Comparison of ENCODE assay signal across 22 cellular contexts in genomic region chr12:43722621-43723020, GRCh38.
"Had no signal": no experiment of that assay in that cellular context is flagged by ENCODE, and none has a peak within 500 bp of the region (broad histone marks: within the 10 kb centered on the region; RNA-seq: fewer than 3 reads in every experiment).

No MANE protein-coding gene starts in this region.

- H3K27me3 ChIP-seq: dorsolateral prefrontal cortex, esophagus muscularis mucosa, gastroesophageal sphincter, heart right ventricle, left lung had no signal

- H3K36me3 ChIP-seq: gastroesophageal sphincter, lower lobe of right lung had no signal

- H3K27ac ChIP-seq: coronary artery, dorsolateral prefrontal cortex, esophagus muscularis mucosa, foreskin keratinocyte, gastroesophageal sphincter, heart right ventricle, left lung, lower lobe of right lung had no signal

- ATAC-seq: foreskin keratinocyte, gastroesophageal sphincter, heart right ventricle, left cardiac atrium, left lung, left ventricle myocardium superior, lower lobe of right lung had no signal

- H3K4me3 ChIP-seq: coronary artery, dorsolateral prefrontal cortex, esophagus muscularis mucosa, gastroesophageal sphincter, heart right ventricle, left lung, lower lobe of right lung had no signal

- FAIRE-seq: colon, endothelial cell of umbilical vein, islet of Langerhans, keratinocyte had no signal

- DNase-seq: dermis blood vessel endothelial cell; dorsolateral prefrontal cortex; effector CD4-positive, alpha-beta T cell; effector memory CD4-positive, alpha-beta T cell; foreskin keratinocyte; glutamatergic neuron; head of caudate nucleus; heart right ventricle; hippocampal formation; left cardiac atrium; left lung; left ventricle myocardium superior; lower lobe of right lung; mesendoderm; midbrain had no signal

- H3K9me3 ChIP-seq: esophagus muscularis mucosa, gastroesophageal sphincter, heart right ventricle, left lung, lower lobe of right lung had no signal

- H3K4me1 ChIP-seq: esophagus muscularis mucosa, foreskin keratinocyte, gastroesophageal sphincter, heart right ventricle, left lung, lower lobe of right lung had no signal
